9 cellular contexts compared by ENCODE assay signal in the genomic region with DNA sequence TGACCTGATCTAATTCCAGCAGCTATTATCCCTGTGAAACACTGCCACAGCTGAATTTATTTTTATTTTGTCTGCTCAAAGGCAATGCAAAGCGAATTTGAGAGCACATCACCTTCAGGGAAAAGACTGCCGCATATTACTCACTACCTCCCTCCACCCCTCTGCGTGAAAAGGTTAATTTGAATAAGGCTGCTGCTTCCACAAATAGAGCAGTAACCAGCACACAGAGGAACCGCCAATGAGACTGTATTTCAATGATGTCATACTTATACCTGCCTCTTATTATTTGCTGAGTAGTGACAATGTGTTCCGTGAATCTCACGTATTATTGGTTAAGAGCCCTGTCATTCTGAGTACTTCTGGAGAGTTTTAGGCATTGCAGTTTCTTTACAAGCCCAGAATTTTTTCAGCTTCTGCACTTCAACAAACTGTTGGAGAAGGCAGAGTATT.
DNase-seq lines count a peak whose midpoint lies in the region; ATAC-seq, FAIRE-seq and TF ChIP-seq lines count a peak whose summit lies in the region.
"Had no signal": no experiment of that assay in that cellular context is flagged by ENCODE, and none has a peak within 500 bp of the region (broad histone marks: within the 10 kb centered on the region; RNA-seq: fewer than 3 reads in every experiment).

No MANE protein-coding gene starts in this region.

- H3K27me3 ChIP-seq in DOHH2 (ENCODE audit: control insufficient read depth, low read length): no peaks in the 10 kb centered on the region

- peak; percentile 67 for ATAC-seq in GM21515 (IDR thresholded peaks at IDR 0.05; ENCODE audit: unreplicated experiment)
- peak; percentile 90 to 93 for ATAC-seq in stimulated activated naive B cell treated with anti-CD40 and anti-IgM and Interleukin-4, amounts not matched to agents 10 μg/mL and 1 μg/mL and 100 μg/mL, for 72 hours (replicated peaks)

- H3F3A ChIP-seq in DOHH2 (ENCODE audit: control insufficient read depth, insufficient read depth): peaks cover 12% of the 10 kb centered on the region

- H3K36me3 ChIP-seq in DOHH2 (ENCODE audit: control insufficient read depth, low read length): no peaks in the 10 kb centered on the region

- peak overlapping the region; percentile 48 to 54 for H3K4me3 Mint-ChIP-seq in stimulated activated naive B cell treated with anti-CD40 and anti-IgM and Interleukin-4, amounts not matched to agents 10 μg/mL and 1 μg/mL and 100 μg/mL, for 72 hours
- H3K4me3 Mint-ChIP-seq: T-helper 1 cell treated with Interleukin-12 subunit alpha and Interleukin-12 subunit beta and Interleukin-4 antibody, amounts not matched to agents 30 μg/mL and 1 μg/mL, for 36 hours had no signal

- peak overlapping the region; percentile 91 for H3K4me2 ChIP-seq in DOHH2 (ENCODE audit: low read length)

- H4K20me1 ChIP-seq in DOHH2 (ENCODE audit: control insufficient read depth, insufficient read depth, low read depth, low read length): no peaks in the 10 kb centered on the region

- POLR2A ChIA-PET in RWPE1 (lab: Yijun Ruan, JAX; ENCODE audit: low non-redundant PET): no interaction called here

- FAIRE-seq in HTR-8/SVneo (lab: Jason Lieb, UNC) (no peak), islet of Langerhans (lab: Jason Lieb, UNC) (peak; percentile 100)

- H3K27ac Mint-ChIP-seq in stimulated activated naive B cell treated with anti-CD40 and anti-IgM and Interleukin-4, amounts not matched to agents 10 μg/mL and 1 μg/mL and 100 μg/mL, for 72 hours: peak overlapping the region; percentile 63
- H3K27ac Mint-ChIP-seq: T-helper 1 cell treated with Interleukin-12 subunit alpha and Interleukin-12 subunit beta and Interleukin-4 antibody, amounts not matched to agents 30 μg/mL and 1 μg/mL, for 36 hours had no signal

- peak overlapping the region; percentile 62 for H3K4me3 ChIP-seq in DOHH2 (ENCODE audit: low read length)

- CTCF ChIA-PET in RWPE1 (lab: Yijun Ruan, JAX): interaction anchor here (0.6 kb wide), 1 partner anchor 358 kb away, joined by 4 read pairs; no protein-coding TSS in a partner anchor

- H3K4me1 ChIP-seq in DOHH2 (ENCODE audit: control insufficient read depth, low read length): peaks cover 58% of the 10 kb centered on the region

- no peaks in the 10 kb centered on the region for H3K36me3 Mint-ChIP-seq in stimulated activated naive B cell treated with anti-CD40 and anti-IgM and Interleukin-4, amounts not matched to agents 10 μg/mL and 1 μg/mL and 100 μg/mL, for 72 hours

- TF ChIP-seq CTCF in DOHH2 (IDR thresholded peaks at IDR 0.05; ENCODE audit: low read depth, low read length, poor library complexity, severe bottlenecking) (no peak), RWPE1 (conservative IDR thresholded peaks at IDR 0.05; ENCODE audit: low read depth) (no peak)

- peaks cover 24 to 40% of the 10 kb centered on the region in 2 donors for H3K4me1 Mint-ChIP-seq in stimulated activated naive B cell treated with anti-CD40 and anti-IgM and Interleukin-4, amounts not matched to agents 10 μg/mL and 1 μg/mL and 100 μg/mL, for 72 hours

- H3K27ac ChIP-seq in DOHH2 (ENCODE audit: low read depth, low read length) (peak overlapping the region; percentile 73), RWPE1 (no peak overlapping the region)

- H3K27me3 Mint-ChIP-seq in stimulated activated naive B cell treated with anti-CD40 and anti-IgM and Interleukin-4, amounts not matched to agents 10 μg/mL and 1 μg/mL and 100 μg/mL, for 72 hours: no peaks in the 10 kb centered on the region

- H3K79me2 ChIP-seq in DOHH2 (ENCODE audit: control insufficient read depth, low read length): no peaks in the 10 kb centered on the region

- H3K9me3 ChIP-seq in DOHH2 (ENCODE audit: control insufficient read depth, insufficient read depth, low read length): no peaks in the 10 kb centered on the region

- no peaks in the 10 kb centered on the region for H3K9me3 Mint-ChIP-seq in stimulated activated naive B cell treated with anti-CD40 and anti-IgM and Interleukin-4, amounts not matched to agents 10 μg/mL and 1 μg/mL and 100 μg/mL, for 72 hours
- H3K9me3 Mint-ChIP-seq: T-helper 1 cell treated with Interleukin-12 subunit alpha and Interleukin-12 subunit beta and Interleukin-4 antibody, amounts not matched to agents 30 μg/mL and 1 μg/mL, for 36 hours had no signal

- DNase-seq in HTR-8/SVneo (ENCODE audit: insufficient read length, low spot score) (peak; percentile 25), RWPE1 (ENCODE audit: low spot score) (peak; percentile 80), brain pericyte (ENCODE audit: low read depth, low spot score) (peak; percentile 18), HuH-7 (ENCODE audit: low spot score) (no peak)
- peak; percentile 58 for DNase-seq in stimulated activated naive B cell treated with anti-CD40 and anti-IgM and Interleukin-4, amounts not matched to agents 10 μg/mL and 1 μg/mL and 100 μg/mL, for 72 hours

- no peaks in the 10 kb centered on the region for H3K9me2 ChIP-seq in DOHH2 (replicated peaks; ENCODE audit: control insufficient read depth, low read length)
